Comparison of ENCODE assay signal across 22 cellular contexts in the genomic region with DNA sequence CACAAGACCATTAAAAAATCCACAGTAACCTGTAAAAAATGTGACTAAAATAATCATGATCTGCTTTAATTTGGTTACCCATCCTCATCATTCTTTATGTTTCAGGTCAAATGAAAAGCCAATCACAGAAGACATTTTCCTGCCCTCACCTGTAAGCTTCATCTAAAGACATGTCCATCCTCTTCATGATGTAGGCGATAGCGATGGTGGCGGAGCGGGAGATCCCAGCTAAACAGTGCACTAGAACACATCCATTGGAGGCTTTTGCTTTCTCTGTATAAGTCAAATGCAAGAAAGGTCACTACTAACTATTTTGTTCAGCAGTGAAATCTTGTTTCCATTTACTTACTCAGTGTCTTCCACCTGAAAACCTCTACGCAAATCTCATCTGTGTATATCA.
DNase-seq lines count a peak whose midpoint lies in the region; ATAC-seq lines count a peak whose summit lies in the region.
"Had no signal": no experiment of that assay in that cellular context is flagged by ENCODE, and none has a peak within 500 bp of the region (broad histone marks: within the 10 kb centered on the region; RNA-seq: fewer than 3 reads in every experiment).

No MANE protein-coding gene starts in this region.

- no peaks in the 10 kb centered on the region for H3K27me3 ChIP-seq in CD4-positive, alpha-beta memory T cell (ENCODE audit: insufficient read depth, low read length)
- H3K27me3 ChIP-seq: BLaER1, colonic mucosa, heart left ventricle had no signal

- POLR2A ChIA-PET in CD4-positive, alpha-beta memory T cell (lab: Charles Lee; ENCODE audit: partially characterized antibody): interaction anchor here (0.7 to 39.3 kb wide), 11 partner anchors 1 to 257 kb away, joined by 3 to 970 read pairs (median 17); a partner anchor contains a TSS

- no peaks in the 10 kb centered on the region for H3K9me3 Mint-ChIP-seq in activated T-cell treated with anti-CD3 and anti-CD28 coated beads, Interleukin-2, amount 50 U/mL, for 24 hours
- H3K9me3 Mint-ChIP-seq in activated T-cell treated with anti-CD3 and anti-CD28 coated beads, Interleukin-2, amount 50 U/mL, for 4 hours: no peaks in the 10 kb centered on the region
- peaks cover 0 to 2% (median 0%) of the 10 kb centered on the region in 8 donors for H3K9me3 Mint-ChIP-seq in CD4-positive, alpha-beta memory T cell
- H3K9me3 Mint-ChIP-seq in effector memory CD8-positive, alpha-beta T cell: no peaks in the 10 kb centered on the region
- H3K9me3 Mint-ChIP-seq: activated B cell treated with CpG ODN at 0.5 μM for 24 hours, nephron had no signal

- no peak overlapping the region for H3K4me3 ChIP-seq in CD4-positive, alpha-beta memory T cell (ENCODE audit: low read length in 2 of 2)
- H3K4me3 ChIP-seq: BLaER1, colonic mucosa, heart left ventricle, PC-9 had no signal

- no peak for DNase-seq in activated T-cell treated with anti-CD3 and anti-CD28 coated beads, Interleukin-2, amount 50 U/mL, for 24 hours
- no peak for DNase-seq in activated T-cell treated with anti-CD3 and anti-CD28 coated beads, Interleukin-2, amount 50 U/mL, for 4 hours
- no peak for DNase-seq in CD4-positive, alpha-beta memory T cell
- DNase-seq in T-helper 17 cell (no peak), NCI-H774 (lab: John Stamatoyannopoulos, UW) (no peak), T-helper 9 cell (no peak)
- DNase-seq in effector memory CD8-positive, alpha-beta T cell: no peak
- DNase-seq: activated B cell treated with CpG ODN at 0.5 μM for 24 hours; activated effector memory CD4-positive, alpha-beta T cell treated with Interleukin-2 at 50 U/mL for 16 hours; colonic mucosa; effector CD8-positive, alpha-beta T cell; erythroblast; HCEC 1CT; heart left ventricle; midbrain; NCI-H1092 treated with DMSO at 0.1 percent for 48 hours; NCI-H187; PC-9; trophoblast cell had no signal

- H3K27ac Mint-ChIP-seq in activated T-cell treated with anti-CD3 and anti-CD28 coated beads, Interleukin-2, amount 50 U/mL, for 24 hours: peak overlapping the region; percentile 97
- H3K27ac Mint-ChIP-seq in CD4-positive, alpha-beta memory T cell: peak overlapping the region; percentile 49 to 93 (median 90)
- peak overlapping the region; percentile 99 for H3K27ac Mint-ChIP-seq in T-helper 17 cell
- H3K27ac Mint-ChIP-seq in effector memory CD8-positive, alpha-beta T cell: peak overlapping the region; percentile 60 to 86
- H3K27ac Mint-ChIP-seq: activated B cell treated with CpG ODN at 0.5 μM for 24 hours, nephron had no signal

- peaks cover 70% of the 10 kb centered on the region for H3K4me1 ChIP-seq in CD4-positive, alpha-beta memory T cell (ENCODE audit: insufficient read depth, low read length)
- H3K4me1 ChIP-seq: colonic mucosa had no signal

- no peak for ATAC-seq in activated T-cell treated with anti-CD3 and anti-CD28 coated beads, Interleukin-2, amount 50 U/mL, for 4 hours
- no peak for ATAC-seq in T-helper 17 cell
- no peak for ATAC-seq in effector memory CD8-positive, alpha-beta T cell (replicated peaks)
- ATAC-seq: heart left ventricle, Right ventricle myocardium inferior had no signal

- H3K36me3 Mint-ChIP-seq in activated T-cell treated with anti-CD3 and anti-CD28 coated beads, Interleukin-2, amount 50 U/mL, for 24 hours (ENCODE audit: low read depth): peaks cover 88% of the 10 kb centered on the region
- H3K36me3 Mint-ChIP-seq in activated T-cell treated with anti-CD3 and anti-CD28 coated beads, Interleukin-2, amount 50 U/mL, for 4 hours (ENCODE audit: insufficient read depth): peaks cover 55% of the 10 kb centered on the region
- H3K36me3 Mint-ChIP-seq in CD4-positive, alpha-beta memory T cell: peaks cover 51 to 54% of the 10 kb centered on the region in 2 donors
- H3K36me3 Mint-ChIP-seq in T-helper 17 cell (ENCODE audit: low read depth): peaks cover 5% of the 10 kb centered on the region
- peaks cover 39% of the 10 kb centered on the region for H3K36me3 Mint-ChIP-seq in effector memory CD8-positive, alpha-beta T cell (ENCODE audit: insufficient read depth)

- H3K36me3 ChIP-seq in CD4-positive, alpha-beta memory T cell (ENCODE audit: insufficient read depth, low read length): peaks cover 27% of the 10 kb centered on the region

- intact Hi-C loops in CD4-positive, alpha-beta memory T cell (cut with micrococcal nuclease): loop anchor here (5.0 kb wide), 1 partner anchor 247 kb away; no protein-coding TSS in a partner anchor

- peaks cover 86% of the 10 kb centered on the region for H3K4me1 Mint-ChIP-seq in activated T-cell treated with anti-CD3 and anti-CD28 coated beads, Interleukin-2, amount 50 U/mL, for 24 hours (ENCODE audit: low read depth)
- H3K4me1 Mint-ChIP-seq in activated T-cell treated with anti-CD3 and anti-CD28 coated beads, Interleukin-2, amount 50 U/mL, for 4 hours (ENCODE audit: low read depth): peaks cover 78% of the 10 kb centered on the region
- peaks cover 39 to 92% (median 60%) of the 10 kb centered on the region in 4 donors for H3K4me1 Mint-ChIP-seq in CD4-positive, alpha-beta memory T cell
- peaks cover 44% of the 10 kb centered on the region for H3K4me1 Mint-ChIP-seq in T-helper 17 cell
- H3K4me1 Mint-ChIP-seq in effector memory CD8-positive, alpha-beta T cell (ENCODE audit: low read depth in 2 of 2): peaks cover 18 to 21% of the 10 kb centered on the region in 2 donors
- H3K4me1 Mint-ChIP-seq: nephron had no signal

- H3K9me3 ChIP-seq in CD4-positive, alpha-beta memory T cell (ENCODE audit: control insufficient read depth in 1 of 2, low read length in 2 of 2): no peaks in the 10 kb centered on the region
- no peaks in the 10 kb centered on the region for H3K9me3 ChIP-seq in T-helper 17 cell (ENCODE audit: control insufficient read depth, low read length, poor library complexity, severe bottlenecking)
- H3K9me3 ChIP-seq: BLaER1, colonic mucosa, heart left ventricle had no signal

- no peaks in the 10 kb centered on the region for H3K27me3 Mint-ChIP-seq in activated T-cell treated with anti-CD3 and anti-CD28 coated beads, Interleukin-2, amount 50 U/mL, for 24 hours
- H3K27me3 Mint-ChIP-seq in activated T-cell treated with anti-CD3 and anti-CD28 coated beads, Interleukin-2, amount 50 U/mL, for 4 hours (ENCODE audit: low read depth): no peaks in the 10 kb centered on the region
- H3K27me3 Mint-ChIP-seq in CD4-positive, alpha-beta memory T cell: no peaks in the 10 kb centered on the region
- H3K27me3 Mint-ChIP-seq in T-helper 17 cell: no peaks in the 10 kb centered on the region
- no peaks in the 10 kb centered on the region for H3K27me3 Mint-ChIP-seq in effector memory CD8-positive, alpha-beta T cell
- H3K27me3 Mint-ChIP-seq: activated B cell treated with CpG ODN at 0.5 μM for 24 hours had no signal

- no peak overlapping the region for H3K4me3 Mint-ChIP-seq in activated T-cell treated with anti-CD3 and anti-CD28 coated beads, Interleukin-2, amount 50 U/mL, for 24 hours
- H3K4me3 Mint-ChIP-seq in activated T-cell treated with anti-CD3 and anti-CD28 coated beads, Interleukin-2, amount 50 U/mL, for 4 hours: no peak overlapping the region
- peak overlapping the region in 2 of 8 donors; percentile 31 to 36 for H3K4me3 Mint-ChIP-seq in CD4-positive, alpha-beta memory T cell
- H3K4me3 Mint-ChIP-seq in T-helper 17 cell: peak overlapping the region; percentile 33
- H3K4me3 Mint-ChIP-seq in effector memory CD8-positive, alpha-beta T cell: no peak overlapping the region
- H3K4me3 Mint-ChIP-seq: activated B cell treated with CpG ODN at 0.5 μM for 24 hours, nephron had no signal

- CTCF ChIA-PET in CD4-positive, alpha-beta memory T cell (lab: Charles Lee; ENCODE audit: partially characterized antibody): interaction anchor here (0.9 kb wide), 1 partner anchor 257 kb away, joined by 3 read pairs; no protein-coding TSS in a partner anchor

- H3K27ac ChIP-seq in CD4-positive, alpha-beta memory T cell (ENCODE audit: low read depth, low read length): peak overlapping the region; percentile 88
- H3K27ac ChIP-seq: BLaER1, colonic mucosa, PC-9 had no signal
